12 cellular contexts compared by ENCODE assay signal in the genomic region with DNA sequence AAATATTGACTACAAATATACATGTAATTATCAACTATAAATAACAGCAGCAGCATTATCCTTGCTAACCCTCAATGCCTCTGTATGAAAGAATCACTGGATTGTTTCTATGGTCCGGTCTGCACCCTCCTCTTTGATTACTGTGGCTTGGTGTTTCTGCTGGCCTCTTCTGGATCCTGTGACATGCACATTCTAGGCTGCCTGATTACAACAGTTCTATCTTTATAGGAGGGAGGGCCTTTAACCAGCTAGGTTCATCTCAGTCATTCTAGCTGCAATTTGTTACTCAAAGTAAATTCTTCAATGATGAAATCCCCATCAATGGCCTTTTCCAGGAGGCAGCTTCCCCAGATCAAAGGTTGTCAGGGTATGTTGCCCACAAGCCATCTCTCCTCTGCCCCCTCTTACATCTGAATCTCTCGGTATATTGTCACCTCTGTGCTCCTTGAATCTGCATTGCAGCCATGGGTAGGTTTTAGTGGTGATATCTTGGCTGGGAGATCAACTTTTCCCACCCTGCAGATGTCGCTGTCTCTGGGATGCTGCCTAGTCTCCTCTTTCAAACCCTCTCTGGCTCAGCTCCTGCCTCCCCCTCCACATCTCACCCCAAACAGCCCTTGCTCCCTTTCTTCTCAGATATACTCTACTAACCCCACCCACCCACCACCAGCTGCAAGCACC.
DNase-seq lines count a peak whose midpoint lies in the region; ATAC-seq and TF ChIP-seq lines count a peak whose summit lies in the region.
"Had no signal": no experiment of that assay in that cellular context is flagged by ENCODE, and none has a peak within 500 bp of the region (broad histone marks: within the 10 kb centered on the region; RNA-seq: fewer than 3 reads in every experiment).

No MANE protein-coding gene starts in this region.

- H3K9ac ChIP-seq in iPS-20b (ENCODE audit: low read depth, low read length) = 0 out of 2 replicates have a peak overlapping the region, but pooled peaks have one; percentile 16

- ATAC-seq in activated T-cell treated with anti-CD3 and anti-CD28 coated beads, Interleukin-2, amount 50 U/mL, for 72 hours (replicated peaks in 1 of 2) = peak; percentile 32 to 38
- no peak for ATAC-seq in GM18861 (IDR thresholded peaks at IDR 0.05; ENCODE audit: unreplicated experiment)

- H3K9me3 ChIP-seq in iPS-20b (ENCODE audit: insufficient read depth, low read depth, low read length) = no peaks in the 10 kb centered on the region
- H3K9me3 ChIP-seq: SJCRH30, stomach had no signal

- H3K4me1 Mint-ChIP-seq in activated T-cell treated with anti-CD3 and anti-CD28 coated beads, Interleukin-2, amount 50 U/mL, for 72 hours (ENCODE audit: low read depth) = peaks cover 81% of the 10 kb centered on the region
- H3K4me1 Mint-ChIP-seq in type B pancreatic cell (ENCODE audit: unreplicated experiment) (peaks cover 15% of the 10 kb centered on the region), glutamatergic neuron (ENCODE audit: low read depth, unreplicated experiment) (no peaks in the 10 kb centered on the region)

- peaks cover 3% of the 10 kb centered on the region in 2 donors for H3K36me3 Mint-ChIP-seq in activated T-cell treated with anti-CD3 and anti-CD28 coated beads, Interleukin-2, amount 50 U/mL, for 72 hours (ENCODE audit: insufficient read depth in 2 of 2)
- H3K36me3 Mint-ChIP-seq in type B pancreatic cell (no peaks in the 10 kb centered on the region), glutamatergic neuron (ENCODE audit: unreplicated experiment) (no peaks in the 10 kb centered on the region)
- H3K36me3 Mint-ChIP-seq: CD8-positive, alpha-beta memory T cell had no signal

- H3K9me3 Mint-ChIP-seq in activated T-cell treated with anti-CD3 and anti-CD28 coated beads, Interleukin-2, amount 50 U/mL, for 72 hours = peaks cover 0 to 3% of the 10 kb centered on the region in 2 donors
- H3K9me3 Mint-ChIP-seq in type B pancreatic cell = no peaks in the 10 kb centered on the region
- H3K9me3 Mint-ChIP-seq in glutamatergic neuron (ENCODE audit: unreplicated experiment) = no peaks in the 10 kb centered on the region
- H3K9me3 Mint-ChIP-seq: CD8-positive, alpha-beta memory T cell had no signal

- H3K36me3 ChIP-seq in brain microvascular endothelial cell (replicated peaks) (no peaks in the 10 kb centered on the region), iPS-20b (ENCODE audit: insufficient read depth, low read depth, low read length) (no peaks in the 10 kb centered on the region)
- H3K36me3 ChIP-seq: SJCRH30, stomach had no signal

- H3K4me3 ChIP-seq in brain microvascular endothelial cell (ENCODE audit: low read depth, low read length) = no peak overlapping the region
- no peak overlapping the region for H3K4me3 ChIP-seq in iPS-20b (ENCODE audit: low read length)
- H3K4me3 ChIP-seq: SJCRH30, stomach had no signal

- peaks cover 6% of the 10 kb centered on the region for H3K27me3 Mint-ChIP-seq in activated T-cell treated with anti-CD3 and anti-CD28 coated beads, Interleukin-2, amount 50 U/mL, for 72 hours (ENCODE audit: low read depth)
- H3K27me3 Mint-ChIP-seq in type B pancreatic cell (peaks cover 8% of the 10 kb centered on the region), glutamatergic neuron (ENCODE audit: unreplicated experiment) (no peaks in the 10 kb centered on the region)

- in situ Hi-C loops in brain microvascular endothelial cell (cut with HindIII; ENCODE audit: low pct_ligation_motif_present, low sequenced_read_pairs) (no loop called here), G401 (cut with HindIII; ENCODE audit: low sequenced_read_pairs) (no loop called here)

- H3K27ac ChIP-seq in brain microvascular endothelial cell (no peak overlapping the region), iPS-20b (ENCODE audit: low read length) (no peak overlapping the region)
- H3K27ac ChIP-seq: SJCRH30, stomach had no signal

- peak; percentile 19 to 24 for DNase-seq in activated T-cell treated with anti-CD3 and anti-CD28 coated beads, Interleukin-2, amount 50 U/mL, for 72 hours
- no peak for DNase-seq in activated T-cell treated with anti-CD3 and anti-CD28 coated beads, Interleukin-2, amount 50 U/mL, for 1 hour
- peak; percentile 36 for DNase-seq in brain microvascular endothelial cell
- DNase-seq in type B pancreatic cell (ENCODE audit: extremely low spot score, unreplicated experiment) = no peak
- no peak for DNase-seq in glutamatergic neuron
- no peak for DNase-seq in G401 (ENCODE audit: low spot score)
- DNase-seq: CD8-positive, alpha-beta memory T cell; small intestine; stomach had no signal

- H3K27me3 ChIP-seq in brain microvascular endothelial cell (replicated peaks) = no peaks in the 10 kb centered on the region
- H3K27me3 ChIP-seq in iPS-20b (ENCODE audit: insufficient read depth, low read length) = no peaks in the 10 kb centered on the region
- H3K27me3 ChIP-seq: SJCRH30, stomach had no signal

- H3K4me3 Mint-ChIP-seq in activated T-cell treated with anti-CD3 and anti-CD28 coated beads, Interleukin-2, amount 50 U/mL, for 72 hours = peak overlapping the region in 1 of 2 donors; percentile 21
- H3K4me3 Mint-ChIP-seq in type B pancreatic cell (no peak overlapping the region), glutamatergic neuron (ENCODE audit: unreplicated experiment) (no peak overlapping the region)
- H3K4me3 Mint-ChIP-seq: CD8-positive, alpha-beta memory T cell had no signal

- H3K27ac Mint-ChIP-seq in activated T-cell treated with anti-CD3 and anti-CD28 coated beads, Interleukin-2, amount 50 U/mL, for 72 hours = peak overlapping the region; percentile 6
- H3K27ac Mint-ChIP-seq in type B pancreatic cell (no peak overlapping the region), glutamatergic neuron (ENCODE audit: unreplicated experiment) (no peak overlapping the region)

- peak; percentile 63 for TF ChIP-seq CTCF in brain microvascular endothelial cell (IDR thresholded peaks at IDR 0.05; ENCODE audit: low read depth, low read length, missing control alignments)
- TF ChIP-seq CTCF in type B pancreatic cell (conservative IDR thresholded peaks at IDR 0.05) = peak; percentile 28
- no peak for TF ChIP-seq CTCF in glutamatergic neuron (IDR thresholded peaks at IDR 0.05; ENCODE audit: partially characterized antibody, unreplicated experiment)

- peaks cover 2% of the 10 kb centered on the region; the same call in 1 of the 2 replicates for H3K4me1 ChIP-seq in iPS-20b (ENCODE audit: insufficient read depth, low read length)
- H3K4me1 ChIP-seq: SJCRH30, stomach had no signal

Comparison
In these comparisons a context has a peak if more than half of its experiments do, and no peak if none do; other contexts are left out.
1. DNase-seq: peak in activated T-cell treated with anti-CD3 and anti-CD28 coated beads, Interleukin-2, amount 50 U/mL, for 72 hours (2 of 2) and brain microvascular endothelial cell (single experiment); none in activated T-cell treated with anti-CD3 and anti-CD28 coated beads, Interleukin-2, amount 50 U/mL, for 1 hour (single experiment), type B pancreatic cell (single experiment), glutamatergic neuron (single experiment) and G401 (single experiment).